23 cellular contexts compared by ENCODE assay signal in genomic region chr13:52737451-52737850, GRCh38. TPM values are rescaled to one million over a fixed set of nuclear protein-coding genes. Genes with fewer than 3 reads are reported as not detected.
DNase-seq lines count a peak whose midpoint lies in the region; ATAC-seq, FAIRE-seq and TF ChIP-seq lines count a peak whose summit lies in the region.
"Had no signal": no experiment of that assay in that cellular context is flagged by ENCODE, and none has a peak within 500 bp of the region (broad histone marks: within the 10 kb centered on the region; RNA-seq: fewer than 3 reads in every experiment).

No MANE protein-coding gene starts in this region.

- H3K4me3 ChIP-seq in GM23338 (peak overlapping the region; percentile 82), HUES6 (ENCODE audit: low read depth, low read length) (peak overlapping the region; percentile 94), neural cell (ENCODE audit: low read length) (peak overlapping the region; percentile 31)
- H3K4me3 ChIP-seq: GM23248, K562, PC-9 had no signal

- H3K27me3 ChIP-seq in GM23338 (ENCODE audit: insufficient read depth): no peaks in the 10 kb centered on the region
- H3K27me3 ChIP-seq in HUES6 (ENCODE audit: control insufficient read depth, insufficient read depth, low read length): peaks cover 19% of the 10 kb centered on the region; the same call in 1 of the 2 replicates
- peaks cover 28% of the 10 kb centered on the region for H3K27me3 ChIP-seq in neural cell (ENCODE audit: insufficient read depth, low read depth, low read length)

- peak overlapping the region; percentile 55 for H3K27ac Mint-ChIP-seq in GM23338
- peak overlapping the region in 4 of 5 experiments; percentile 15 to 45 (median 33) for H3K27ac Mint-ChIP-seq in brain
- H3K27ac Mint-ChIP-seq: CD4-positive, alpha-beta T cell had no signal

- DNase-seq in GM23338 (ENCODE audit: low spot score) (no peak), NCI-H2227 (lab: John Stamatoyannopoulos, UW; ENCODE audit: unreplicated experiment) (no peak), GM19239 (ENCODE audit: insufficient read length, low spot score) (no peak)
- DNase-seq: CD4-positive, alpha-beta T cell; COR-L47; GM23248; MM.1S; NCI-H1417 treated with DMSO at 0.1 percent for 48 hours; NCI-H187; NCI-H748 treated with DMSO at 0.1 percent for 48 hours; PC-9; RPMI8226; SHP77 had no signal

- H3K27ac ChIP-seq in GM23338 (ENCODE audit: low read depth) (peak overlapping the region; percentile 78), HUES6 (ENCODE audit: low read depth, low read length) (peak overlapping the region; percentile 54), neural cell (ENCODE audit: low read length) (peak overlapping the region; percentile 86)
- H3K27ac ChIP-seq: GM23248, PC-9 had no signal

- H4K20me1 ChIP-seq in GM23338 (replicated peaks; ENCODE audit: insufficient read depth): no peaks in the 10 kb centered on the region
- H4K20me1 ChIP-seq in neural cell (ENCODE audit: insufficient read depth): no peaks in the 10 kb centered on the region

- TF ChIP-seq CTCF in GM23338 (conservative IDR thresholded peaks at IDR 0.05; ENCODE audit: low read depth in 2 of 2) (no peak), brain (conservative IDR thresholded peaks at IDR 0.05) (no peak), neural cell (IDR thresholded peaks at IDR 0.05; ENCODE audit: poor library complexity, severe bottlenecking) (no peak)

- H3K4me2 ChIP-seq in GM23338: peak overlapping the region; percentile 80
- peak overlapping the region; percentile 31 for H3K4me2 ChIP-seq in neural cell (ENCODE audit: low read length)
- H3K4me2 ChIP-seq: PC-9 had no signal

- H3K4me3 Mint-ChIP-seq in GM23338 (peak overlapping the region; percentile 82), brain (peak overlapping the region in 3 of 5 experiments; percentile 4 to 75 (median 75))
- H3K4me3 Mint-ChIP-seq: CD4-positive, alpha-beta T cell had no signal

- peaks cover 16% of the 10 kb centered on the region for H3K27me3 Mint-ChIP-seq in GM23338 (ENCODE audit: insufficient read depth, low read depth, poor library complexity)
- peaks cover 43% of the 10 kb centered on the region for H3K27me3 Mint-ChIP-seq in brain

- no peak overlapping the region for H2AFZ ChIP-seq in GM23338
- peak overlapping the region; percentile 1 for H2AFZ ChIP-seq in neural cell (ENCODE audit: low read depth, low read length)
- H2AFZ ChIP-seq: GM23248, PC-9 had no signal

- FAIRE-seq in GM19239 (lab: Jason Lieb, UNC): no peak
- FAIRE-seq: A204.1, HepG2, K562 had no signal

- no peak for ATAC-seq in GM23338
- ATAC-seq in HG03442 (IDR thresholded peaks at IDR 0.05; ENCODE audit: unreplicated experiment): no peak
- ATAC-seq: HepG2, K562, SK-N-SH treated with all-trans-retinoic acid at 6 μM for 48 hours had no signal

- H3K4me1 Mint-ChIP-seq in GM23338: peaks cover 43% of the 10 kb centered on the region
- peaks cover 23% of the 10 kb centered on the region for H3K4me1 Mint-ChIP-seq in brain

- H3K79me2 ChIP-seq in GM23338 (replicated peaks; ENCODE audit: insufficient read depth): peaks cover 18% of the 10 kb centered on the region; the same call in 1 of the 2 replicates
- no peaks in the 10 kb centered on the region for H3K79me2 ChIP-seq in neural cell (replicated peaks; ENCODE audit: insufficient read depth, low read length)

- no peak for TF ChIP-seq EP300 in neural cell (conservative IDR thresholded peaks at IDR 0.05; ENCODE audit: poor library complexity, severe bottlenecking)

- no peaks in the 10 kb centered on the region for H3K9me2 ChIP-seq in GM23338 (ENCODE audit: insufficient read depth)
- H3K9me2 ChIP-seq in neural cell (ENCODE audit: insufficient read depth, low read length): no peaks in the 10 kb centered on the region

- H3K9ac ChIP-seq in HUES6 (ENCODE audit: low read length) (no peak overlapping the region), neural cell (ENCODE audit: low read length) (peak overlapping the region; percentile 53)
- H3K9ac ChIP-seq: GM23248 had no signal

- H3K9me3 ChIP-seq in HUES6 (ENCODE audit: control insufficient read depth, insufficient read depth, low read depth, low read length) (no peaks in the 10 kb centered on the region; the same call in 1 of the 2 replicates), neural cell (ENCODE audit: low read length) (no peaks in the 10 kb centered on the region)

- H3F3A ChIP-seq in GM23338 (replicated peaks; ENCODE audit: low read depth) (0 out of 2 replicates have a peak, but pooled peaks cover 4% of the 10 kb centered on the region), neural cell (ENCODE audit: insufficient read depth, low read length, poor library complexity, severe bottlenecking) (peaks cover 2% of the 10 kb centered on the region)

- no peak for TF ChIP-seq RAD21 in neural cell (conservative IDR thresholded peaks at IDR 0.05)

- H3K4me1 ChIP-seq in GM23338 (ENCODE audit: insufficient read depth): peaks cover 38% of the 10 kb centered on the region
- peaks cover 50% of the 10 kb centered on the region for H3K4me1 ChIP-seq in HUES6 (ENCODE audit: control insufficient read depth, insufficient read depth, low read length)

- H3K9me3 Mint-ChIP-seq in GM23338 (peaks cover 1% of the 10 kb centered on the region; the same call in 2 of the 3 replicates), brain (peaks cover 0 to 5% (median 3%) of the 10 kb centered on the region in 5 experiments)

- H3K36me3 Mint-ChIP-seq in GM23338 (ENCODE audit: low read depth) (peaks cover 33% of the 10 kb centered on the region), brain (no peaks in the 10 kb centered on the region)

- peaks cover 4% of the 10 kb centered on the region; the same call in 1 of the 2 replicates for H3K36me3 ChIP-seq in GM23338 (ENCODE audit: insufficient read depth)
- peaks cover 14% of the 10 kb centered on the region for H3K36me3 ChIP-seq in HUES6 (ENCODE audit: control insufficient read depth, insufficient read depth, low read length)
- no peaks in the 10 kb centered on the region for H3K36me3 ChIP-seq in neural cell (ENCODE audit: insufficient read depth, low read length)

TF ChIP-seq in GM23338, 12 proteins besides CTCF, POLR2A, EP300 and RAD21 (continues in another document):
- TF ChIP-seq NANOG (IDR thresholded peaks at IDR 0.05; ENCODE audit: borderline replicate concordance): peak; percentile 87

TF ChIP-seq in neural cell, 6 proteins besides CTCF, POLR2A, EP300 and RAD21:
- no peak for TF ChIP-seq POLR2AphosphoS5 (IDR thresholded peaks at IDR 0.05)
- TF ChIP-seq MXI1 (conservative IDR thresholded peaks at IDR 0.05; ENCODE audit: poor library complexity, severe bottlenecking): no peak
- TF ChIP-seq TAF1 (IDR thresholded peaks at IDR 0.05; ENCODE audit: low read depth): no peak
- no peak for TF ChIP-seq EZH2 (IDR thresholded peaks at IDR 0.05; ENCODE audit: borderline replicate concordance, insufficient read depth, low read length, poor library complexity, severe bottlenecking)
- no peak for TF ChIP-seq REST (IDR thresholded peaks at IDR 0.05; ENCODE audit: borderline replicate concordance)
- TF ChIP-seq SMC3 (conservative IDR thresholded peaks at IDR 0.05; ENCODE audit: poor library complexity): no peak

RNA-seq across cellular contexts. Expression of gene CNMD, which starts 2.2 kb away (rescaled TPM):
- 137 and 141 TPM in 2 replicates for total RNA-seq in GM23338 (2014; rRNA removed; shearing (Covaris generic))
- polyA plus RNA-seq in GM23338 (2016; fragmentation: Nextera tagmentation; extraction: Ambion mirVana): 190 and 207 TPM in 2 replicates
- polyA plus RNA-seq in brain (ENCODE audit: insufficient read depth, low read depth, low replicate concordance): 0.63 TPM
- polyA plus RNA-seq in neural cell: 2.2 TPM in 1 of 2 replicates, not detected in the other
- 0.49 TPM in 1 of 2 replicates, not detected in the other for polyA minus RNA-seq in neural cell
- total RNA-seq: CD4-positive, alpha-beta T cell; GM23248; HepG2; K562; NCI-H460; PC-9 had no signal
- polyA plus RNA-seq: BJ, GM23248, HepG2, K562 had no signal

Comparison
In these comparisons a context has a peak if more than half of its experiments do, and no peak if none do; other contexts are left out.
1. H3K4me3 ChIP-seq: peak in every context shown above with its lines; median percentile 94 in HUES6; 82 in GM23338; 31 in neural cell.
2. RNA of gene CNMD, which starts 2.2 kb away (polyA plus RNA-seq): 190 to 207 TPM in GM23338; 0.63 TPM in brain (single experiment) and 2.2 TPM in neural cell; every median in the first group is over 10 times any median in the second.
3. Peak in every context shown above with its lines, with median percentiles within 50 percentile points of each other: H3K27ac ChIP-seq.